In genomic region chr1:226643701-226644540, GRCh38 we compare ENCODE assay signal across 7 cellular contexts.
DNase-seq lines count a peak whose midpoint lies in the region; ATAC-seq, FAIRE-seq and TF ChIP-seq lines count a peak whose summit lies in the region.

No MANE protein-coding gene starts in this region.

- H3K4me3 ChIP-seq in trophoblast cell (ENCODE audit: low read depth, low read length) (no peak overlapping the region), small intestine (ENCODE audit: low read depth in 1 of 2, low read length in 2 of 2) (no peak overlapping the region), osteoblast (ENCODE audit: insufficient read depth, low read length) (no peak overlapping the region)

- H4K12ac ChIP-seq in trophoblast cell (ENCODE audit: low read depth, low read length): no peak overlapping the region

- no peak for TF ChIP-seq CTCF in osteoblast (IDR thresholded peaks at IDR 0.05; ENCODE audit: extremely low read depth, low read depth, low read length)

- H3K27ac ChIP-seq in trophoblast cell (ENCODE audit: low read depth, low read length) (no peak overlapping the region), small intestine (ENCODE audit: low read depth in 1 of 2, low read length in 1 of 2) (no peak overlapping the region), osteoblast (ENCODE audit: low read depth, low read length) (no peak overlapping the region)

- peaks cover 2% of the 10 kb centered on the region for H3K9me3 ChIP-seq in trophoblast cell (ENCODE audit: insufficient read depth, low read depth, low read length)
- no peaks in the 10 kb centered on the region for H3K9me3 ChIP-seq in small intestine (ENCODE audit: control insufficient read depth, low read depth)
- no peaks in the 10 kb centered on the region for H3K9me3 ChIP-seq in osteoblast (ENCODE audit: low read depth, low read length)

- no peak overlapping the region for H2AK5ac ChIP-seq in trophoblast cell (ENCODE audit: low read length)

- no peak overlapping the region for H3K4ac ChIP-seq in trophoblast cell (ENCODE audit: low read depth, low read length)

- DNase-seq in GM19238 (ENCODE audit: insufficient read length, low spot score) (peak; percentile 58), trophoblast cell (no peak), NCI-H510A (lab: John Stamatoyannopoulos, UW) (no peak), small intestine (no peak), osteoblast (ENCODE audit: insufficient read length, low spot score, missing footprints) (no peak)
- DNase-seq in activated T-cell treated with anti-CD3 and anti-CD28 coated beads, Interleukin-2, amount 50 U/mL, for 4 hours: no peak

- H2AFZ ChIP-seq in trophoblast cell (ENCODE audit: insufficient read depth, low read length, poor library complexity) (no peak overlapping the region), osteoblast (ENCODE audit: low read length) (no peak overlapping the region)

- no peak overlapping the region for H3K23ac ChIP-seq in trophoblast cell (ENCODE audit: low read length)

- no peak overlapping the region for H2BK12ac ChIP-seq in trophoblast cell (ENCODE audit: low read length)

- peaks cover 59% of the 10 kb centered on the region for H3K4me1 Mint-ChIP-seq in activated T-cell treated with anti-CD3 and anti-CD28 coated beads, Interleukin-2, amount 50 U/mL, for 4 hours (ENCODE audit: low read depth)

- no peaks in the 10 kb centered on the region for H3K27me3 ChIP-seq in trophoblast cell (ENCODE audit: insufficient read depth, low read length)
- no peaks in the 10 kb centered on the region for H3K27me3 ChIP-seq in small intestine (ENCODE audit: control insufficient read depth in 2 of 2, insufficient read depth in 2 of 2, low read length in 2 of 2)
- no peaks in the 10 kb centered on the region for H3K27me3 ChIP-seq in osteoblast (ENCODE audit: insufficient read depth, low read length)

- no CpG with 5 or more reads among the region's 17 CpGs for WGBS in trophoblast cell (ENCODE audit: extremely low coverage, insufficient coverage, insufficient read length)
- WGBS in small intestine, 3 donors: 65 to 81% (median 69%) methylated on average over 17 of the region's 17 CpGs

- H3K18ac ChIP-seq in trophoblast cell (ENCODE audit: low read length): no peak overlapping the region

- H4K20me1 ChIP-seq in osteoblast (ENCODE audit: insufficient read depth, low read length): no peaks in the 10 kb centered on the region

- no peak overlapping the region for H3K4me2 ChIP-seq in trophoblast cell (ENCODE audit: low read length)
- H3K4me2 ChIP-seq in osteoblast (ENCODE audit: insufficient read depth, low read length): no peak overlapping the region

- peak overlapping the region; percentile 11 for H3K4me3 Mint-ChIP-seq in activated T-cell treated with anti-CD3 and anti-CD28 coated beads, Interleukin-2, amount 50 U/mL, for 4 hours

- ATAC-seq in HG03064 (IDR thresholded peaks at IDR 0.05; ENCODE audit: low read depth, unreplicated experiment): peak; percentile 53
- ATAC-seq in activated T-cell treated with anti-CD3 and anti-CD28 coated beads, Interleukin-2, amount 50 U/mL, for 4 hours: peak in 1 of 2 donors; percentile 7

- H4K91ac ChIP-seq in trophoblast cell (ENCODE audit: low read depth, low read length): peak overlapping the region; percentile 5

- no peak overlapping the region for H3K14ac ChIP-seq in trophoblast cell (ENCODE audit: low read length)

- no peaks in the 10 kb centered on the region for H3K27me3 Mint-ChIP-seq in activated T-cell treated with anti-CD3 and anti-CD28 coated beads, Interleukin-2, amount 50 U/mL, for 4 hours (ENCODE audit: low read depth)

- peaks cover 2% of the 10 kb centered on the region for H3K79me1 ChIP-seq in trophoblast cell (ENCODE audit: low read length)

- no peak overlapping the region for H3K9ac ChIP-seq in trophoblast cell (ENCODE audit: low read length)

- no peaks in the 10 kb centered on the region for H3K9me3 Mint-ChIP-seq in activated T-cell treated with anti-CD3 and anti-CD28 coated beads, Interleukin-2, amount 50 U/mL, for 4 hours

- no peak overlapping the region for H2BK120ac ChIP-seq in trophoblast cell (ENCODE audit: insufficient read depth, low read length, poor library complexity)

- H3K36me3 Mint-ChIP-seq in activated T-cell treated with anti-CD3 and anti-CD28 coated beads, Interleukin-2, amount 50 U/mL, for 4 hours (ENCODE audit: insufficient read depth): peaks cover 17% of the 10 kb centered on the region

- no peak for FAIRE-seq in small intestine (lab: Jason Lieb, UNC)

- no peaks in the 10 kb centered on the region for H3K79me2 ChIP-seq in trophoblast cell (ENCODE audit: control insufficient read depth, insufficient read depth, low read length, poor library complexity)
- no peaks in the 10 kb centered on the region for H3K79me2 ChIP-seq in osteoblast (ENCODE audit: insufficient read depth, low read length)

- H3K36me3 ChIP-seq in trophoblast cell (ENCODE audit: control insufficient read depth in 1 of 2, insufficient read depth in 2 of 2, low read length in 2 of 2) (peaks cover 4 to 6% of the 10 kb centered on the region in 2 experiments), small intestine (ENCODE audit: control insufficient read depth in 2 of 2, insufficient read depth in 2 of 2, low read length in 2 of 2) (no peaks in the 10 kb centered on the region), osteoblast (ENCODE audit: insufficient read depth, low read length) (no peaks in the 10 kb centered on the region)

- no peak overlapping the region for H2BK5ac ChIP-seq in trophoblast cell (ENCODE audit: low read depth, low read length, poor library complexity)

- H3K4me1 ChIP-seq in trophoblast cell (ENCODE audit: control insufficient read depth in 1 of 2, insufficient read depth in 2 of 2, low read length in 2 of 2) (peaks cover 28 to 35% of the 10 kb centered on the region in 2 experiments), small intestine (ENCODE audit: control insufficient read depth in 2 of 2, insufficient read depth in 1 of 2, low read depth in 1 of 2, low read length in 1 of 2) (peaks cover 3 to 4% of the 10 kb centered on the region in 2 donors), osteoblast (ENCODE audit: insufficient read depth, low read length) (peaks cover 11% of the 10 kb centered on the region)

- H4K8ac ChIP-seq in trophoblast cell (ENCODE audit: low read depth, low read length): no peak overlapping the region
